Comparison of ENCODE assay signal across 27 cellular contexts in the genomic region with DNA sequence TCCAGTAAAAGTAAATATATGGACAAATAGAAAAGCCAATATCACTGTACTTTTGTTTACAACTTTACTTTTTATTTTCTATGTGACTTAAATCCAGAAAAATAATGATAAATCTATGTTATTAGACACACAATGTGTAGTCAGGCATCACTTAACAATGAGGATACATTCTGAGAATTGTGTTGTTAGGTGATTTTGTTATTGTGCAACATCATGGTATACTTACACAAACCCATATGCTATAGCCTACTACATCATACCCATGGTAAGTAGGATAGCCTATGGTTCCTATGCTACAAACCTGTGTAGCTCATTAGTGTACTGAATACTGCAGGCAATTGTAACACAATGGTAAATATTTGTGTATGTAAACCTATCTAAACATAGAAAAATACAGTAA.
"Had no signal": no experiment of that assay in that cellular context is flagged by ENCODE, and none has a peak within 500 bp of the region (broad histone marks: within the 10 kb centered on the region; RNA-seq: fewer than 3 reads in every experiment).

No MANE protein-coding gene starts in this region.

- ATAC-seq: left colon; left lung; lower lobe of right lung; naive thymus-derived CD8-positive, alpha-beta T cell; pancreas; right cardiac atrium; stimulated activated memory B cell treated with anti-CD40 and anti-IgM and Interleukin-4, amounts not matched to agents 10 μg/mL and 1 μg/mL and 100 μg/mL, for 72 hours; stimulated activated naive CD8-positive, alpha-beta T cell treated with anti-CD3 and anti-CD28 coated beads, Interleukin-15, amount 100 ng/mL, for 72 hours had no signal

- DNase-seq: hippocampal formation; kidney; left colon; left lung; lower lobe of right lung; mammary epithelial cell; mesenchymal stem cell; naive thymus-derived CD8-positive, alpha-beta T cell; nucleus accumbens; pancreas; posterior cingulate gyrus; retina; right cardiac atrium; sigmoid colon; small intestine; spleen; stimulated activated CD4-positive, alpha-beta T cell treated with anti-CD3 and anti-CD28 coated beads, Interleukin-1b, Interleukin-23, amount 100 ng/mL, for 48 hours; stimulated activated CD4-positive, alpha-beta T cell treated with anti-CD3 and anti-CD28 coated beads, Interleukin-2, amount 100 ng/mL, for 48 hours; stimulated activated CD4-positive, alpha-beta T cell treated with anti-CD3 and anti-CD28 coated beads, Interleukin-4, amount 100 ng/mL, for 4 hours; stimulated activated CD8-positive, alpha-beta memory T cell treated with anti-CD3 and anti-CD28 coated beads, Interleukin-4, amount 100 ng/mL, for 48 hours; stimulated activated naive CD4-positive, alpha-beta T cell treated with Interleukin-2 at 50 U/mL for 16 hours; stimulated activated naive CD8-positive, alpha-beta T cell treated with anti-CD3 and anti-CD28 coated beads, Interleukin-15, amount 100 ng/mL, for 72 hours; substantia nigra; uterus had no signal

- H3K4me3 ChIP-seq: left lung, lower lobe of right lung, pancreas, prostate gland, sigmoid colon, spleen, tibial nerve, uterus had no signal
